In genomic region chr11:11170352-11171084, GRCh38 we compare ENCODE assay signal across 22 cellular contexts.
A peak's percentile ranks its signal among the peaks of the same experiment; 100 is the strongest.
DNase-seq lines count a peak whose midpoint lies in the region; ATAC-seq and TF ChIP-seq lines count a peak whose summit lies in the region.
"Had no signal": no experiment of that assay in that cellular context is flagged by ENCODE, and none has a peak within 500 bp of the region (broad histone marks: within the 10 kb centered on the region; RNA-seq: fewer than 3 reads in every experiment).

No MANE protein-coding gene starts in this region.

- H3K79me2 ChIP-seq in mesendoderm (ENCODE audit: control insufficient read depth, insufficient read depth, low read length), result no peaks in the 10 kb centered on the region

- no peak overlapping the region for H3K56ac ChIP-seq in mesendoderm (ENCODE audit: low read length)

- no peak overlapping the region for H3K4me2 ChIP-seq in mesendoderm (ENCODE audit: low read length)

- H3K27me3 ChIP-seq in HUES6 (ENCODE audit: control insufficient read depth, insufficient read depth, low read length), result no peaks in the 10 kb centered on the region
- H3K27me3 ChIP-seq in gastroesophageal sphincter, result no peaks in the 10 kb centered on the region
- no peaks in the 10 kb centered on the region for H3K27me3 ChIP-seq in CD4-positive, alpha-beta T cell (ENCODE audit: control insufficient read depth, insufficient read depth, low read length)
- H3K27me3 ChIP-seq in mesendoderm (ENCODE audit: insufficient read depth, low read length, poor library complexity), result no peaks in the 10 kb centered on the region
- H3K27me3 ChIP-seq: brain microvascular endothelial cell, upper lobe of right lung had no signal

- no peak for TF ChIP-seq CTCF in activated CD8-positive, alpha-beta T cell treated with anti-CD3 and anti-CD28 coated beads for 36 hours (IDR thresholded peaks at IDR 0.05)
- TF ChIP-seq CTCF in gastroesophageal sphincter (IDR thresholded peaks at IDR 0.05), result no peak
- no peak for TF ChIP-seq CTCF in CD4-positive, alpha-beta T cell (IDR thresholded peaks at IDR 0.05)

- POLR2A ChIA-PET in activated CD8-positive, alpha-beta T cell treated with anti-CD3 and anti-CD28 coated beads for 36 hours (lab: Charles Lee), result interaction anchor here (0.6 kb wide), 1 partner anchor 119 kb away, joined by 3 read pairs; no protein-coding TSS in a partner anchor
- POLR2A ChIA-PET in activated CD8-positive, alpha-beta T cell treated with anti-CD3 and anti-CD28 coated beads, Interleukin-2, amount 10 ng/mL, durations not matched to agents 7 days and 5 days (lab: Charles Lee), result no interaction called here
- POLR2A ChIA-PET in CD4-positive, alpha-beta T cell (lab: Charles Lee), result interaction anchor here (0.6 kb wide), 1 partner anchor 21 kb away, joined by 3 read pairs; no protein-coding TSS in a partner anchor

- no peak overlapping the region for H3K4ac ChIP-seq in mesendoderm (ENCODE audit: low read depth, low read length)

- no peak overlapping the region for H3K27ac Mint-ChIP-seq in activated CD8-positive, alpha-beta T cell treated with anti-CD3 and anti-CD28 coated beads for 36 hours
- H3K27ac Mint-ChIP-seq in activated CD8-positive, alpha-beta T cell treated with anti-CD3 and anti-CD28 coated beads, Interleukin-2, amount 10 ng/mL, durations not matched to agents 7 days and 5 days, result no peak overlapping the region
- peak overlapping the region in 1 of 2 donors; percentile 27 for H3K27ac Mint-ChIP-seq in stimulated activated naive CD8-positive, alpha-beta T cell treated with anti-CD3 and anti-CD28 coated beads, Interleukin-15, amount 100 ng/mL, for 72 hours
- no peak overlapping the region for H3K27ac Mint-ChIP-seq in CD4-positive, alpha-beta T cell
- H3K27ac Mint-ChIP-seq: HFFc6; T-helper 2 cell treated with Interferon-gamma antibody and Interleukin-4, amounts not matched to agents 5 μg/mL and 100 μg/mL, for 36 hours had no signal

- H3K4me3 Mint-ChIP-seq in activated CD8-positive, alpha-beta T cell treated with anti-CD3 and anti-CD28 coated beads for 36 hours, result no peak overlapping the region
- no peak overlapping the region for H3K4me3 Mint-ChIP-seq in activated CD8-positive, alpha-beta T cell treated with anti-CD3 and anti-CD28 coated beads, Interleukin-2, amount 10 ng/mL, durations not matched to agents 7 days and 5 days
- H3K4me3 Mint-ChIP-seq in stimulated activated naive CD8-positive, alpha-beta T cell treated with anti-CD3 and anti-CD28 coated beads, Interleukin-15, amount 100 ng/mL, for 72 hours, result no peak overlapping the region
- H3K4me3 Mint-ChIP-seq in CD4-positive, alpha-beta T cell, result no peak overlapping the region
- H3K4me3 Mint-ChIP-seq: HFFc6; nephron; T-helper 2 cell treated with Interferon-gamma antibody and Interleukin-4, amounts not matched to agents 5 μg/mL and 100 μg/mL, for 36 hours had no signal

- H3K23ac ChIP-seq in mesendoderm (ENCODE audit: low read length), result no peak overlapping the region

- no peak overlapping the region for H2BK5ac ChIP-seq in mesendoderm (ENCODE audit: low read length)

- peaks cover 3% of the 10 kb centered on the region; the same call in 1 of the 2 replicates for H3K4me1 ChIP-seq in HUES6 (ENCODE audit: control insufficient read depth, insufficient read depth, low read length)
- H3K4me1 ChIP-seq in gastroesophageal sphincter, result peaks cover 0 to 36% (median 7%) of the 10 kb centered on the region in 3 donors
- H3K4me1 ChIP-seq in mesendoderm (ENCODE audit: control insufficient read depth, low read depth, low read length), result no peaks in the 10 kb centered on the region
- H3K4me1 ChIP-seq: Caco-2, upper lobe of right lung had no signal

- H4K8ac ChIP-seq in mesendoderm (ENCODE audit: low read depth, low read length), result no peak overlapping the region

- no peak overlapping the region for H2AK5ac ChIP-seq in mesendoderm (ENCODE audit: low read length)

- WGBS in gastroesophageal sphincter (ENCODE audit: low coverage in 1 of 2), 2 donors, result 65 to 86% methylated on average over 1 to 2 of the region's 2 CpGs
- no CpG with 5 or more reads among the region's 2 CpGs for WGBS in mesendoderm (ENCODE audit: extremely low coverage, insufficient coverage, low lambda C conversion rate)

- H3K4me1 Mint-ChIP-seq in activated CD8-positive, alpha-beta T cell treated with anti-CD3 and anti-CD28 coated beads for 36 hours (ENCODE audit: low read depth), result peaks cover 18% of the 10 kb centered on the region
- peaks cover 13% of the 10 kb centered on the region for H3K4me1 Mint-ChIP-seq in activated CD8-positive, alpha-beta T cell treated with anti-CD3 and anti-CD28 coated beads, Interleukin-2, amount 10 ng/mL, durations not matched to agents 7 days and 5 days (ENCODE audit: low read depth)
- H3K4me1 Mint-ChIP-seq in stimulated activated naive CD8-positive, alpha-beta T cell treated with anti-CD3 and anti-CD28 coated beads, Interleukin-15, amount 100 ng/mL, for 72 hours, result peaks cover 21% of the 10 kb centered on the region
- H3K4me1 Mint-ChIP-seq in CD4-positive, alpha-beta T cell (ENCODE audit: low read depth), result peaks cover 14% of the 10 kb centered on the region

- TF ChIP-seq POLR2A in gastroesophageal sphincter (IDR thresholded peaks at IDR 0.05), result no peak

- H3K27ac ChIP-seq in HUES6 (ENCODE audit: low read depth, low read length), result no peak overlapping the region
- peak overlapping the region in 3 of 4 donors; percentile 72 to 76 (median 74) for H3K27ac ChIP-seq in gastroesophageal sphincter
- H3K27ac ChIP-seq in CD4-positive, alpha-beta T cell (ENCODE audit: low read depth, low read length), result no peak overlapping the region
- H3K27ac ChIP-seq in mesendoderm (ENCODE audit: low read depth, low read length), result no peak overlapping the region
- H3K27ac ChIP-seq: brain microvascular endothelial cell, SK-N-MC, upper lobe of right lung had no signal

- no peaks in the 10 kb centered on the region for H3K79me1 ChIP-seq in mesendoderm (ENCODE audit: low read length)

- no peaks in the 10 kb centered on the region for H3K9me3 Mint-ChIP-seq in activated CD8-positive, alpha-beta T cell treated with anti-CD3 and anti-CD28 coated beads for 36 hours
- H3K9me3 Mint-ChIP-seq in activated CD8-positive, alpha-beta T cell treated with anti-CD3 and anti-CD28 coated beads, Interleukin-2, amount 10 ng/mL, durations not matched to agents 7 days and 5 days (ENCODE audit: insufficient read depth), result no peaks in the 10 kb centered on the region
- H3K9me3 Mint-ChIP-seq in stimulated activated naive CD8-positive, alpha-beta T cell treated with anti-CD3 and anti-CD28 coated beads, Interleukin-15, amount 100 ng/mL, for 72 hours, result no peaks in the 10 kb centered on the region
- no peaks in the 10 kb centered on the region for H3K9me3 Mint-ChIP-seq in CD4-positive, alpha-beta T cell
- H3K9me3 Mint-ChIP-seq: HFFc6; T-helper 2 cell treated with Interferon-gamma antibody and Interleukin-4, amounts not matched to agents 5 μg/mL and 100 μg/mL, for 36 hours had no signal

- no peaks in the 10 kb centered on the region for H3K36me3 Mint-ChIP-seq in activated CD8-positive, alpha-beta T cell treated with anti-CD3 and anti-CD28 coated beads for 36 hours (ENCODE audit: low read depth)
- no peaks in the 10 kb centered on the region for H3K36me3 Mint-ChIP-seq in activated CD8-positive, alpha-beta T cell treated with anti-CD3 and anti-CD28 coated beads, Interleukin-2, amount 10 ng/mL, durations not matched to agents 7 days and 5 days (ENCODE audit: low read depth)
- no peaks in the 10 kb centered on the region for H3K36me3 Mint-ChIP-seq in CD4-positive, alpha-beta T cell (ENCODE audit: low read depth)

- intact Hi-C loops in activated CD8-positive, alpha-beta T cell treated with anti-CD3 and anti-CD28 coated beads for 36 hours (cut with micrococcal nuclease), result no loop called here
- intact Hi-C loops in CD4-positive, alpha-beta T cell (cut with DNase I, micrococcal nuclease), result no loop called here

- no peak overlapping the region for H3K18ac ChIP-seq in mesendoderm (ENCODE audit: low read length)

- peak overlapping the region; percentile 5 for H3K9ac ChIP-seq in HUES6 (ENCODE audit: low read length)
- no peak overlapping the region for H3K9ac ChIP-seq in mesendoderm (ENCODE audit: low read length)

- no peak overlapping the region for H4K5ac ChIP-seq in mesendoderm (ENCODE audit: low read length)

- DNase-seq in activated CD8-positive, alpha-beta T cell treated with anti-CD3 and anti-CD28 coated beads for 36 hours, result no peak
- no peak for DNase-seq in activated CD8-positive, alpha-beta T cell treated with anti-CD3 and anti-CD28 coated beads, Interleukin-2, amount 10 ng/mL, durations not matched to agents 7 days and 5 days
- DNase-seq in stimulated activated naive CD8-positive, alpha-beta T cell treated with anti-CD3 and anti-CD28 coated beads, Interleukin-15, amount 100 ng/mL, for 72 hours, result no peak
- DNase-seq in CD4-positive, alpha-beta T cell, result no peak
- DNase-seq in mesendoderm, result no peak
- DNase-seq: activated CD8-positive, alpha-beta memory T cell treated with anti-CD3 and anti-CD28 coated beads for 24 hours; activated effector memory CD4-positive, alpha-beta T cell treated with Interleukin-2 at 50 U/mL for 16 hours; Caco-2; Karpas-422; NCI-H1048; NCI-H2029 treated with DMSO at 0.1 percent for 48 hours; NCI-H446 treated with DMSO at 0.1 percent for 48 hours; NK-92 treated with Interleukin-12 subunit alpha and Interleukin-12 subunit beta, amount 100 ng/mL, for 24 hours; upper lobe of right lung had no signal

- no peak overlapping the region for H2BK120ac ChIP-seq in mesendoderm (ENCODE audit: low read depth, low read length)

- H3K36me3 ChIP-seq in HUES6 (ENCODE audit: control insufficient read depth, insufficient read depth, low read length) (no peaks in the 10 kb centered on the region), gastroesophageal sphincter (no peaks in the 10 kb centered on the region), mesendoderm (ENCODE audit: control insufficient read depth, insufficient read depth, low read length) (no peaks in the 10 kb centered on the region)
- H3K36me3 ChIP-seq: brain microvascular endothelial cell, upper lobe of right lung had no signal

- no peak for TF ChIP-seq EP300 in gastroesophageal sphincter (IDR thresholded peaks at IDR 0.05)

- peak; percentile 38 for ATAC-seq in activated CD8-positive, alpha-beta T cell treated with anti-CD3 and anti-CD28 coated beads for 36 hours
- ATAC-seq in activated CD8-positive, alpha-beta T cell treated with anti-CD3 and anti-CD28 coated beads, Interleukin-2, amount 10 ng/mL, durations not matched to agents 7 days and 5 days, result no peak
- ATAC-seq in gastroesophageal sphincter, result no peak
- peak; percentile 19 for ATAC-seq in stimulated activated naive CD8-positive, alpha-beta T cell treated with anti-CD3 and anti-CD28 coated beads, Interleukin-15, amount 100 ng/mL, for 72 hours
- no peak for ATAC-seq in CD4-positive, alpha-beta T cell (ENCODE audit: poor library complexity)
- no peak for ATAC-seq in GM21526 (IDR thresholded peaks at IDR 0.05; ENCODE audit: low FRiP score, unreplicated experiment)
- ATAC-seq: upper lobe of right lung had no signal

- H3K27me3 Mint-ChIP-seq in activated CD8-positive, alpha-beta T cell treated with anti-CD3 and anti-CD28 coated beads for 36 hours, result no peaks in the 10 kb centered on the region
- H3K27me3 Mint-ChIP-seq in activated CD8-positive, alpha-beta T cell treated with anti-CD3 and anti-CD28 coated beads, Interleukin-2, amount 10 ng/mL, durations not matched to agents 7 days and 5 days (ENCODE audit: low read depth), result peaks cover 3% of the 10 kb centered on the region
- no peaks in the 10 kb centered on the region for H3K27me3 Mint-ChIP-seq in stimulated activated naive CD8-positive, alpha-beta T cell treated with anti-CD3 and anti-CD28 coated beads, Interleukin-15, amount 100 ng/mL, for 72 hours
- H3K27me3 Mint-ChIP-seq in CD4-positive, alpha-beta T cell, result no peaks in the 10 kb centered on the region

- CTCF ChIA-PET in activated CD8-positive, alpha-beta T cell treated with anti-CD3 and anti-CD28 coated beads for 36 hours (lab: Charles Lee), result interaction anchor here (1.1 to 3.4 kb wide), 3 partner anchors 14 to 22 kb away, joined by 3 to 19 read pairs (median 3); no protein-coding TSS in a partner anchor
- CTCF ChIA-PET in activated CD8-positive, alpha-beta T cell treated with anti-CD3 and anti-CD28 coated beads, Interleukin-2, amount 10 ng/mL, durations not matched to agents 7 days and 5 days (lab: Charles Lee), result interaction anchor here (1.7 kb wide), 1 partner anchor 13 kb away, joined by 10 read pairs; no protein-coding TSS in a partner anchor
- CTCF ChIA-PET in CD4-positive, alpha-beta T cell (lab: Charles Lee), result interaction anchor here (1.0 kb wide), 1 partner anchor 142 kb away, joined by 4 read pairs; no protein-coding TSS in a partner anchor

- H3K4me3 ChIP-seq in HUES6 (ENCODE audit: low read depth, low read length) (no peak overlapping the region), gastroesophageal sphincter (no peak overlapping the region), mesendoderm (ENCODE audit: low read length) (no peak overlapping the region)
- H3K4me3 ChIP-seq: SK-N-MC, upper lobe of right lung had no signal

- no peak overlapping the region for H2BK15ac ChIP-seq in mesendoderm (replicated peaks; ENCODE audit: low read depth)

- H3K9me3 ChIP-seq in HUES6 (ENCODE audit: control insufficient read depth, insufficient read depth, low read depth, low read length) (no peaks in the 10 kb centered on the region), gastroesophageal sphincter (no peaks in the 10 kb centered on the region)
- H3K9me3 ChIP-seq in CD4-positive, alpha-beta T cell (ENCODE audit: control insufficient read depth, low read length), result no peaks in the 10 kb centered on the region
- H3K9me3 ChIP-seq: Caco-2, upper lobe of right lung had no signal

Comparison
In these comparisons a context has a peak if more than half of its experiments do, and no peak if none do; other contexts are left out.
1. ATAC-seq: peak in activated CD8-positive, alpha-beta T cell treated with anti-CD3 and anti-CD28 coated beads for 36 hours (single experiment) and stimulated activated naive CD8-positive, alpha-beta T cell treated with anti-CD3 and anti-CD28 coated beads, Interleukin-15, amount 100 ng/mL, for 72 hours (single experiment); none in activated CD8-positive, alpha-beta T cell treated with anti-CD3 and anti-CD28 coated beads, Interleukin-2, amount 10 ng/mL, durations not matched to agents 7 days and 5 days (single experiment), gastroesophageal sphincter (single experiment), CD4-positive, alpha-beta T cell (single experiment) and GM21526 (single experiment).
2. H3K27ac ChIP-seq: peak in gastroesophageal sphincter (3 of 4); none in HUES6 (single experiment), CD4-positive, alpha-beta T cell (single experiment) and mesendoderm (single experiment).